Comparison of ENCODE assay signal across 9 cellular contexts in genomic region chr7:90629306-90629918, GRCh38. TPM values are rescaled to one million over a fixed set of nuclear protein-coding genes. Genes with fewer than 3 reads are reported as not detected.
DNase-seq lines count a peak whose midpoint lies in the region; ATAC-seq and TF ChIP-seq lines count a peak whose summit lies in the region.
"Had no signal": no experiment of that assay in that cellular context is flagged by ENCODE, and none has a peak within 500 bp of the region (broad histone marks: within the 10 kb centered on the region; RNA-seq: fewer than 3 reads in every experiment).

No MANE protein-coding gene starts in this region.

- no peak overlapping the region for H3K4ac ChIP-seq in IMR-90 (ENCODE audit: low read depth, low read length)

- BruUV-seq in IMR-90 (replicated peaks; lab: Mats Ljungman, UMichigan) = no TSS peak

- no peaks in the 10 kb centered on the region for H3K36me3 ChIP-seq in IMR-90 (ENCODE audit: control insufficient read depth, insufficient read depth, low read length)
- H3K36me3 ChIP-seq in esophagus squamous epithelium = no peaks in the 10 kb centered on the region
- H3K36me3 ChIP-seq in osteoblast (ENCODE audit: insufficient read depth, low read length) = no peaks in the 10 kb centered on the region

- peaks cover 28 to 36% of the 10 kb centered on the region in 2 experiments for H3K79me1 ChIP-seq in IMR-90 (ENCODE audit: low read depth in 1 of 2, low read length in 2 of 2)

- WGBS in IMR-90 (ENCODE audit: extremely low coverage in 2 of 2, insufficient read length in 1 of 2), 2 experiments = no CpG with 5 or more reads among the region's 6 CpGs
- WGBS in esophagus squamous epithelium, 2 donors = 89% methylated on average over 4 to 6 of the region's 6 CpGs

- H2BK5ac ChIP-seq in IMR-90 (ENCODE audit: low read depth, low read length, poor library complexity, severe bottlenecking) = no peak overlapping the region

- intact Hi-C loops in IMR-90 (cut with micrococcal nuclease) = loop anchor here (1.0 to 2.0 kb wide), 3 partner anchors 77 to 405 kb away; no protein-coding TSS in a partner anchor
- intact Hi-C loops in esophagus squamous epithelium (cut with DNase I) = loop anchor here (10.0 kb wide), 1 partner anchor 175 kb away; no protein-coding TSS in a partner anchor

- peaks cover 10% of the 10 kb centered on the region for H3K9me1 ChIP-seq in IMR-90 (ENCODE audit: insufficient read depth, low read length)

- H3K4me2 ChIP-seq in IMR-90 (ENCODE audit: low read depth, low read length) = no peak overlapping the region
- H3K4me2 ChIP-seq in osteoblast (ENCODE audit: insufficient read depth, low read length) = no peak overlapping the region
- H3K4me2 ChIP-seq: BLaER1 had no signal

- H2BK20ac ChIP-seq in IMR-90 (ENCODE audit: low read depth, low read length) = no peak overlapping the region

- H3K27me3 ChIP-seq in IMR-90 (ENCODE audit: control insufficient read depth, insufficient read depth, low read length) = no peaks in the 10 kb centered on the region
- no peaks in the 10 kb centered on the region for H3K27me3 ChIP-seq in esophagus squamous epithelium
- H3K27me3 ChIP-seq in osteoblast (ENCODE audit: insufficient read depth, low read length) = no peaks in the 10 kb centered on the region
- H3K27me3 ChIP-seq: BLaER1 had no signal

- no peak overlapping the region for H4K91ac ChIP-seq in IMR-90 (ENCODE audit: insufficient read depth, low read depth, low read length)

- no peak overlapping the region for H3K27ac ChIP-seq in IMR-90 (ENCODE audit: insufficient read depth, low read length)
- no peak overlapping the region for H3K27ac ChIP-seq in esophagus squamous epithelium
- no peak overlapping the region for H3K27ac ChIP-seq in osteoblast (ENCODE audit: low read depth, low read length)
- H3K27ac ChIP-seq: BLaER1 had no signal

- H4K5ac ChIP-seq in IMR-90 (ENCODE audit: low read depth, low read length) = no peak overlapping the region

- peaks cover 58% of the 10 kb centered on the region for H3K79me2 ChIP-seq in osteoblast (ENCODE audit: insufficient read depth, low read length)

- TF ChIP-seq RAD21 in IMR-90 (IDR thresholded peaks at IDR 0.05; ENCODE audit: low read length) = peak; percentile 76

- no peak overlapping the region for H4K8ac ChIP-seq in IMR-90 (ENCODE audit: low read depth in 2 of 2, low read length in 2 of 2)

- DNase-seq in NCI-H1105 treated with DMSO at 0.1 percent for 48 hours (lab: John Stamatoyannopoulos, UW) = peak; percentile 22
- DNase-seq in NCI-H1105 (lab: John Stamatoyannopoulos, UW) = no peak
- DNase-seq in IMR-90 = peak; percentile 63
- peak; percentile 72 for DNase-seq in RKO (ENCODE audit: low spot score)
- no peak for DNase-seq in esophagus squamous epithelium (lab: John Stamatoyannopoulos, UW)
- DNase-seq in osteoblast (ENCODE audit: insufficient read length, low spot score, missing footprints) = peak; percentile 69
- no peak for DNase-seq in anterior cingulate cortex (lab: John Stamatoyannopoulos, UW)

- POLR2A ChIA-PET in IMR-90 (lab: Charles Lee; ENCODE audit: unreplicated experiment) = no interaction called here

- no peaks in the 10 kb centered on the region for H3K9me3 ChIP-seq in IMR-90 (ENCODE audit: control insufficient read depth, insufficient read depth, low read length)
- no peaks in the 10 kb centered on the region for H3K9me3 ChIP-seq in esophagus squamous epithelium
- no peaks in the 10 kb centered on the region for H3K9me3 ChIP-seq in osteoblast (ENCODE audit: low read depth, low read length)

- in situ Hi-C loops in IMR-90 (cut with MboI; ENCODE audit: low sequenced_read_pairs) = no loop called here

- CTCF ChIA-PET in IMR-90 (lab: Yijun Ruan, JAX) = interaction anchor here (0.5 to 1.1 kb wide), 8 partner anchors 10 to 405 kb away, joined by 3 to 4 read pairs (median 3); no protein-coding TSS in a partner anchor

- H3K4me1 ChIP-seq in IMR-90 (ENCODE audit: control insufficient read depth, insufficient read depth, low read length) (peaks cover 8% of the 10 kb centered on the region), esophagus squamous epithelium (peaks cover 0 to 7% (median 0%) of the 10 kb centered on the region in 3 donors), osteoblast (ENCODE audit: insufficient read depth, low read length) (peaks cover 20% of the 10 kb centered on the region)

- H2BK15ac ChIP-seq in IMR-90 (ENCODE audit: low read depth, low read length) = peak overlapping the region; percentile 19; the same call in 1 of the 3 replicates

- H3K14ac ChIP-seq in IMR-90 (replicated peaks; ENCODE audit: low read depth, low read length) = no peak overlapping the region

- no peak overlapping the region for H2AK9ac ChIP-seq in IMR-90 (replicated peaks; ENCODE audit: low read depth, low read length, poor library complexity)

- ATAC-seq in GM21515 (IDR thresholded peaks at IDR 0.05; ENCODE audit: unreplicated experiment) (peak; percentile 66), IMR-90 (ENCODE audit: low read depth) (peak; percentile 73)

- no peak overlapping the region for H3K56ac ChIP-seq in IMR-90 (ENCODE audit: extremely low read depth, insufficient read depth, low read length)

- H4K20me1 ChIP-seq in IMR-90 (ENCODE audit: insufficient read depth, low read length) (0 out of 2 replicates have a peak, but pooled peaks cover 3% of the 10 kb centered on the region), osteoblast (ENCODE audit: insufficient read depth, low read length) (peaks cover 5% of the 10 kb centered on the region)

- H2BK120ac ChIP-seq in IMR-90 (ENCODE audit: low read depth, low read length) = no peak overlapping the region

- H2AFZ ChIP-seq in IMR-90 (replicated peaks; ENCODE audit: low read length, poor library complexity) = no peak overlapping the region
- H2AFZ ChIP-seq in osteoblast (ENCODE audit: low read length) = no peak overlapping the region

- no peak overlapping the region for H3K4me3 ChIP-seq in IMR-90 (ENCODE audit: insufficient read depth, low read depth, low read length)
- H3K4me3 ChIP-seq in esophagus squamous epithelium = no peak overlapping the region
- H3K4me3 ChIP-seq in osteoblast (ENCODE audit: insufficient read depth, low read length) = no peak overlapping the region
- H3K4me3 ChIP-seq: BLaER1 had no signal

- H3K23ac ChIP-seq in IMR-90 (ENCODE audit: low read depth, low read length) = no peak overlapping the region

- H2AK5ac ChIP-seq in IMR-90 (ENCODE audit: low read depth, low read length) = no peak overlapping the region

- H3K9ac ChIP-seq in IMR-90 (ENCODE audit: low read depth, low read length) = no peak overlapping the region
- H3K9ac ChIP-seq: BLaER1 had no signal

- dilution Hi-C loops in IMR-90 (cut with HindIII; ENCODE audit: low sequenced_read_pairs, unreplicated experiment) = no loop called here

- no peak overlapping the region for H3K18ac ChIP-seq in IMR-90 (ENCODE audit: low read depth, low read length)

- TF ChIP-seq CTCF in IMR-90 (conservative IDR thresholded peaks at IDR 0.05; ENCODE audit: low read depth, low read length) (peak; percentile 68), esophagus squamous epithelium (IDR thresholded peaks at IDR 0.05) (peak in 5 of 6 experiments; percentile 24 to 62 (median 42)), osteoblast (IDR thresholded peaks at IDR 0.05; ENCODE audit: extremely low read depth, low read depth, low read length) (peak; percentile 72)

- no peak for TF ChIP-seq POLR2A in IMR-90 (IDR thresholded peaks at IDR 0.05; ENCODE audit: low read depth, low read length)
- no peak for TF ChIP-seq POLR2A in esophagus squamous epithelium (IDR thresholded peaks at IDR 0.05)

TF ChIP-seq in IMR-90, 13 proteins besides CTCF, POLR2A, EP300 and RAD21:
- TF ChIP-seq FOS (IDR thresholded peaks at IDR 0.05; ENCODE audit: low read depth, low read length) (no peak), BHLHE40 (IDR thresholded peaks at IDR 0.05; ENCODE audit: low read depth, low read length) (no peak), MXI1 (IDR thresholded peaks at IDR 0.05; ENCODE audit: borderline replicate concordance, low read depth, low read length) (no peak), USF2 (IDR thresholded peaks at IDR 0.05; ENCODE audit: low read depth, low read length) (no peak), SMC3 (IDR thresholded peaks at IDR 0.05; ENCODE audit: low read depth, low read length) (peak; percentile 69), MAZ (IDR thresholded peaks at IDR 0.05; ENCODE audit: borderline replicate concordance, low read depth, low read length) (no peak), CHD1 (IDR thresholded peaks at IDR 0.05; ENCODE audit: low read depth, low read length) (no peak), RCOR1 (IDR thresholded peaks at IDR 0.05; ENCODE audit: insufficient replicate concordance, low read length) (no peak), CEBPB (IDR thresholded peaks at IDR 0.05; ENCODE audit: low read depth, low read length) (no peak)

RNA-seq across cellular contexts. Expression of gene CDK14, which starts 33.3 kb away (rescaled TPM):
- total RNA-seq in IMR-90 (2012; rRNA removed) (28.1 and 29.6 TPM in 2 replicates), esophagus squamous epithelium (1 to 10 TPM in 2 of 4 donors, under 1 TPM in 2; 0.38 to 3.6 (median 1.3) TPM), osteoblast (39.1 and 54.8 TPM in 2 replicates)
- polyA plus RNA-seq in IMR-90 (2012; rRNA removed) = 6.9 and 10.1 TPM in 2 replicates
- 2.2 and 3.0 TPM in 2 replicates for polyA plus RNA-seq in IMR-90 (2012; cell fraction: cytosol; rRNA removed)
- 1.0 and 9.0 TPM in 2 replicates for polyA plus RNA-seq in IMR-90 (2012; cell fraction: nucleus; rRNA removed; ENCODE audit: low replicate concordance)

Comparison
In these comparisons a context has a peak if more than half of its experiments do, and no peak if none do; other contexts are left out.
1. DNase-seq: peak in NCI-H1105 treated with DMSO at 0.1 percent for 48 hours (single experiment), IMR-90 (single experiment), RKO (single experiment) and osteoblast (single experiment); none in NCI-H1105 (single experiment), esophagus squamous epithelium (single experiment) and anterior cingulate cortex (0 of 58).
2. Peak in every context shown above with its lines, with median percentiles within 50 percentile points of each other: CTCF ChIP-seq.